Comparison of ENCODE assay signal across 1 cellular context in genomic region chr5:140108093-140109049, GRCh38.
TF ChIP-seq lines count a peak whose summit lies in the region.

No MANE protein-coding gene starts in this region.

TF ChIP-seq in GM12878, 131 proteins besides CTCF, POLR2A, EP300 and RAD21:
- no peak for TF ChIP-seq ZBTB33 (IDR thresholded peaks at IDR 0.05)
- 0 out of 2 replicates have a peak, but pooled peaks have one; percentile 7 for TF ChIP-seq NRF1 (conservative IDR thresholded peaks at IDR 0.05; ENCODE audit: low read depth, low read length)
- TF ChIP-seq USF1 (IDR thresholded peaks at IDR 0.05; ENCODE audit: borderline replicate concordance, extremely low read length, insufficient read depth, low read depth, low read length), result no peak
- TF ChIP-seq MTA3 (IDR thresholded peaks at IDR 0.05; ENCODE audit: borderline replicate concordance, low read length), result no peak
- TF ChIP-seq TCF3 (IDR thresholded peaks at IDR 0.05; ENCODE audit: borderline replicate concordance, insufficient read depth, low read depth, low read length), result peak; percentile 72; the same call in 1 of the 2 replicates
- TF ChIP-seq MYB (IDR thresholded peaks at IDR 0.05; ENCODE audit: borderline replicate concordance, low read depth, low read length), result no peak
- no peak for TF ChIP-seq CREB1 (IDR thresholded peaks at IDR 0.05; ENCODE audit: low read depth)
- no peak for TF ChIP-seq CHD4 (IDR thresholded peaks at IDR 0.05)
- no peak for TF ChIP-seq ATF3 (IDR thresholded peaks at IDR 0.05; ENCODE audit: borderline replicate concordance, extremely low read depth, low read depth, low read length)
- no peak for TF ChIP-seq FOS (IDR thresholded peaks at IDR 0.05; ENCODE audit: borderline replicate concordance, extremely low read depth, insufficient read length)
- TF ChIP-seq HSF1 (IDR thresholded peaks at IDR 0.05; ENCODE audit: low read depth, low read length), result no peak
- TF ChIP-seq PKNOX1 (IDR thresholded peaks at IDR 0.05), result no peak
- TF ChIP-seq ZNF384 (IDR thresholded peaks at IDR 0.05; ENCODE audit: borderline replicate concordance, low read depth, low read length), result peak; percentile 49; the same call in 1 of the 2 replicates
- TF ChIP-seq EGR1 (IDR thresholded peaks at IDR 0.05; ENCODE audit: borderline replicate concordance in 1 of 2, low read depth in 2 of 2, low read length in 2 of 2), result no peak
- no peak for TF ChIP-seq ZBTB4 (CRISPR knock-in tag; IDR thresholded peaks at IDR 0.05)
- peak; percentile 49; the same call in 1 of the 2 replicates for TF ChIP-seq TCF12 (IDR thresholded peaks at IDR 0.05; ENCODE audit: low read depth, low read length)
- no peak for TF ChIP-seq BACH1 (IDR thresholded peaks at IDR 0.05; ENCODE audit: borderline replicate concordance)
- TF ChIP-seq ATF2 (IDR thresholded peaks at IDR 0.05; ENCODE audit: low read length), result no peak
- TF ChIP-seq POU2F2 (IDR thresholded peaks at IDR 0.05; ENCODE audit: borderline replicate concordance, low read depth, low read length), result 0 out of 3 replicates have a peak, but pooled peaks have one; percentile 4
- TF ChIP-seq IRF5 (IDR thresholded peaks at IDR 0.05; ENCODE audit: borderline replicate concordance), result no peak
- TF ChIP-seq REST (IDR thresholded peaks at IDR 0.05; ENCODE audit: low read depth, low read length), result 0 out of 2 replicates have a peak, but pooled peaks have one; percentile 53
